Comparison of ENCODE assay signal across 23 cellular contexts in the genomic region with DNA sequence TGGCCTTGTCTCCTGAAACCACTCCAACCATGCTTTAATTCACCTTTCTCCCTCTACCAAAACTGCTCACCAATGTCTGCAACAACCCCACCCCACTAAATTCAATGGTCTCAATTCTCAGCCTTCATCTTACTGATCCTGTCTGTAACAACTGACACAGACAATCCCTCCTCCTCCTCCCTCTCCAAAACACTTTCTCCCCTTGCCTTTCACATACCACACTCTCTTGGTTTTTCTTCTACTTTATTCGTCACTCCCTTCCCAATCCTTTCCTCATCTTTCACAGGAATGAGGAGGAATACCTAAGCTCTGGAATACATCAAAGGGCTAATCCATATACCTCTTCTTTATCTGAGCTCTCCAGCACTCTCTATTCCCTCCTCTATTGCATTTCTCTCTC.
DNase-seq lines count a peak whose midpoint lies in the region; ATAC-seq, FAIRE-seq and TF ChIP-seq lines count a peak whose summit lies in the region.
"Had no signal": no experiment of that assay in that cellular context is flagged by ENCODE, and none has a peak within 500 bp of the region (broad histone marks: within the 10 kb centered on the region; RNA-seq: fewer than 3 reads in every experiment).

No MANE protein-coding gene starts in this region.

- intact Hi-C loops in activated CD8-positive, alpha-beta T cell treated with anti-CD3 and anti-CD28 coated beads for 36 hours (cut with micrococcal nuclease), result no loop called here

- no peak overlapping the region for H3K4me3 Mint-ChIP-seq in activated CD8-positive, alpha-beta T cell treated with anti-CD3 and anti-CD28 coated beads for 36 hours
- H3K4me3 Mint-ChIP-seq in activated CD8-positive, alpha-beta T cell treated with anti-CD3 and anti-CD28 coated beads, Interleukin-2, amount 10 ng/mL, durations not matched to agents 7 days and 5 days, result no peak overlapping the region
- no peak overlapping the region for H3K4me3 Mint-ChIP-seq in effector memory CD8-positive, alpha-beta T cell
- H3K4me3 Mint-ChIP-seq in osteocyte (ENCODE audit: unreplicated experiment), result peak overlapping the region; percentile 7
- H3K4me3 Mint-ChIP-seq: activated CD4-positive, alpha-beta memory T cell treated with anti-CD3 and anti-CD28 coated beads for 36 hours; central memory CD8-positive, alpha-beta T cell; stimulated activated memory B cell treated with anti-CD40 and anti-IgM and Interleukin-4, amounts not matched to agents 10 μg/mL and 1 μg/mL and 100 μg/mL, for 72 hours had no signal

- H3K9me3 ChIP-seq in HEK293 (ENCODE audit: control insufficient read depth, insufficient read depth, low read depth, low read length), result no peaks in the 10 kb centered on the region
- H3K9me3 ChIP-seq: adrenal gland, heart right ventricle, lower lobe of right lung, upper lobe of left lung had no signal

- H3K27ac ChIP-seq in HEK293 (ENCODE audit: extremely low read depth, low read depth, low read length), result no peak overlapping the region
- H3K27ac ChIP-seq: adrenal gland, heart right ventricle, lower lobe of right lung, upper lobe of left lung had no signal

- TF ChIP-seq CTCF in activated CD8-positive, alpha-beta T cell treated with anti-CD3 and anti-CD28 coated beads for 36 hours (IDR thresholded peaks at IDR 0.05), result no peak
- TF ChIP-seq CTCF in HEK293 (tag by site-specific recombination; IDR thresholded peaks at IDR 0.05), result no peak
- TF ChIP-seq CTCF in osteocyte (IDR thresholded peaks at IDR 0.05), result no peak
- no peak for TF ChIP-seq CTCF in D721Med (IDR thresholded peaks at IDR 0.05; ENCODE audit: insufficient read depth, missing control alignments)

- 0 out of 2 replicates have a peak, but pooled peaks cover 3% of the 10 kb centered on the region for H3K4me1 ChIP-seq in HEK293 (ENCODE audit: control insufficient read depth, insufficient read depth, low read length)
- H3K4me1 ChIP-seq: lower lobe of right lung had no signal

- DNase-seq in activated CD8-positive, alpha-beta T cell treated with anti-CD3 and anti-CD28 coated beads for 36 hours, result no peak
- no peak for DNase-seq in activated CD8-positive, alpha-beta T cell treated with anti-CD3 and anti-CD28 coated beads, Interleukin-2, amount 10 ng/mL, durations not matched to agents 7 days and 5 days
- DNase-seq in effector memory CD8-positive, alpha-beta T cell, result no peak
- no peak for DNase-seq in osteocyte (ENCODE audit: extremely low spot score, unreplicated experiment)
- DNase-seq in SHP77 treated with DMSO at 0.1 percent for 48 hours (lab: John Stamatoyannopoulos, UW), result no peak
- no peak for DNase-seq in D721Med (ENCODE audit: insufficient read length, low spot score)
- DNase-seq: activated CD4-positive, alpha-beta memory T cell treated with anti-CD3 and anti-CD28 coated beads for 36 hours; adrenal gland; C1 segment of cervical spinal cord; DMS79; effector CD8-positive, alpha-beta T cell; heart right ventricle; lower lobe of right lung; NCI-H146; upper lobe of left lung had no signal

- peak overlapping the region; percentile 54 for H3K27ac Mint-ChIP-seq in activated CD8-positive, alpha-beta T cell treated with anti-CD3 and anti-CD28 coated beads for 36 hours
- H3K27ac Mint-ChIP-seq in activated CD8-positive, alpha-beta T cell treated with anti-CD3 and anti-CD28 coated beads, Interleukin-2, amount 10 ng/mL, durations not matched to agents 7 days and 5 days, result no peak overlapping the region
- peak overlapping the region; percentile 1 to 9 for H3K27ac Mint-ChIP-seq in effector memory CD8-positive, alpha-beta T cell
- peak overlapping the region; percentile 31 for H3K27ac Mint-ChIP-seq in osteocyte (ENCODE audit: unreplicated experiment)
- H3K27ac Mint-ChIP-seq: activated CD4-positive, alpha-beta memory T cell treated with anti-CD3 and anti-CD28 coated beads for 36 hours; stimulated activated memory B cell treated with anti-CD40 and anti-IgM and Interleukin-4, amounts not matched to agents 10 μg/mL and 1 μg/mL and 100 μg/mL, for 72 hours had no signal

- POLR2A ChIA-PET in activated CD8-positive, alpha-beta T cell treated with anti-CD3 and anti-CD28 coated beads for 36 hours (lab: Charles Lee), result no interaction called here
- POLR2A ChIA-PET in activated CD8-positive, alpha-beta T cell treated with anti-CD3 and anti-CD28 coated beads, Interleukin-2, amount 10 ng/mL, durations not matched to agents 7 days and 5 days (lab: Charles Lee), result no interaction called here
- POLR2A ChIA-PET in HEK293 (lab: Yijun Ruan, JAX), result no interaction called here

- peaks cover 21% of the 10 kb centered on the region for H3K4me1 Mint-ChIP-seq in activated CD8-positive, alpha-beta T cell treated with anti-CD3 and anti-CD28 coated beads for 36 hours (ENCODE audit: low read depth)
- H3K4me1 Mint-ChIP-seq in activated CD8-positive, alpha-beta T cell treated with anti-CD3 and anti-CD28 coated beads, Interleukin-2, amount 10 ng/mL, durations not matched to agents 7 days and 5 days (ENCODE audit: low read depth), result peaks cover 3% of the 10 kb centered on the region
- H3K4me1 Mint-ChIP-seq in effector memory CD8-positive, alpha-beta T cell (ENCODE audit: low read depth in 2 of 2), result peaks cover 6 to 31% of the 10 kb centered on the region in 2 donors
- H3K4me1 Mint-ChIP-seq in osteocyte (ENCODE audit: unreplicated experiment), result peaks cover 22% of the 10 kb centered on the region

- FAIRE-seq in D721Med (lab: Jason Lieb, UNC), result no peak
- FAIRE-seq: A204.1, islet of Langerhans, TTC549 had no signal

- CTCF ChIA-PET in activated CD8-positive, alpha-beta T cell treated with anti-CD3 and anti-CD28 coated beads for 36 hours (lab: Charles Lee), result interaction anchor here (0.6 to 2.4 kb wide), 2 partner anchors 20 to 147 kb away, joined by 3 to 7 read pairs; no protein-coding TSS in a partner anchor
- CTCF ChIA-PET in activated CD8-positive, alpha-beta T cell treated with anti-CD3 and anti-CD28 coated beads, Interleukin-2, amount 10 ng/mL, durations not matched to agents 7 days and 5 days (lab: Charles Lee), result interaction anchor here (0.8 kb wide), 1 partner anchor 18 kb away, joined by 3 read pairs; no protein-coding TSS in a partner anchor
- CTCF ChIA-PET in HEK293 (lab: Yijun Ruan, JAX), result interaction anchor here (2.2 kb wide), 1 partner anchor 20 kb away, joined by 17 read pairs; no protein-coding TSS in a partner anchor

- no peak for ATAC-seq in activated CD8-positive, alpha-beta T cell treated with anti-CD3 and anti-CD28 coated beads for 36 hours
- no peak for ATAC-seq in activated CD8-positive, alpha-beta T cell treated with anti-CD3 and anti-CD28 coated beads, Interleukin-2, amount 10 ng/mL, durations not matched to agents 7 days and 5 days
- ATAC-seq in effector memory CD8-positive, alpha-beta T cell (replicated peaks), result no peak
- ATAC-seq in HG02610 (IDR thresholded peaks at IDR 0.05; ENCODE audit: unreplicated experiment), result no peak
- ATAC-seq: heart right ventricle; lower lobe of right lung; SK-N-SH treated with all-trans-retinoic acid at 6 μM for 48 hours; stimulated activated memory B cell treated with anti-CD40 and anti-IgM and Interleukin-4, amounts not matched to agents 10 μg/mL and 1 μg/mL and 100 μg/mL, for 72 hours had no signal

- peaks cover 29% of the 10 kb centered on the region for H3K36me3 Mint-ChIP-seq in activated CD8-positive, alpha-beta T cell treated with anti-CD3 and anti-CD28 coated beads for 36 hours (ENCODE audit: low read depth)
- H3K36me3 Mint-ChIP-seq in activated CD8-positive, alpha-beta T cell treated with anti-CD3 and anti-CD28 coated beads, Interleukin-2, amount 10 ng/mL, durations not matched to agents 7 days and 5 days (ENCODE audit: low read depth), result peaks cover 52% of the 10 kb centered on the region
- H3K36me3 Mint-ChIP-seq in effector memory CD8-positive, alpha-beta T cell (ENCODE audit: insufficient read depth), result peaks cover 51% of the 10 kb centered on the region
- H3K36me3 Mint-ChIP-seq in osteocyte (ENCODE audit: unreplicated experiment), result peaks cover 43% of the 10 kb centered on the region

- no peak overlapping the region for H3K4me3 ChIP-seq in HEK293 (ENCODE audit: low read depth, low read length)
- H3K4me3 ChIP-seq: adrenal gland, heart right ventricle, lower lobe of right lung, upper lobe of left lung had no signal

- H3K36me3 ChIP-seq in HEK293 (ENCODE audit: control insufficient read depth in 2 of 2, insufficient read depth in 1 of 2, low read length in 2 of 2), result peaks cover 34 to 58% of the 10 kb centered on the region in 2 experiments

- H3K27me3 Mint-ChIP-seq in activated CD8-positive, alpha-beta T cell treated with anti-CD3 and anti-CD28 coated beads for 36 hours, result no peaks in the 10 kb centered on the region
- no peaks in the 10 kb centered on the region for H3K27me3 Mint-ChIP-seq in activated CD8-positive, alpha-beta T cell treated with anti-CD3 and anti-CD28 coated beads, Interleukin-2, amount 10 ng/mL, durations not matched to agents 7 days and 5 days (ENCODE audit: low read depth)
- no peaks in the 10 kb centered on the region for H3K27me3 Mint-ChIP-seq in effector memory CD8-positive, alpha-beta T cell
- H3K27me3 Mint-ChIP-seq in osteocyte (ENCODE audit: unreplicated experiment), result no peaks in the 10 kb centered on the region
- H3K27me3 Mint-ChIP-seq: activated CD4-positive, alpha-beta memory T cell treated with anti-CD3 and anti-CD28 coated beads for 36 hours; central memory CD8-positive, alpha-beta T cell; stimulated activated memory B cell treated with anti-CD40 and anti-IgM and Interleukin-4, amounts not matched to agents 10 μg/mL and 1 μg/mL and 100 μg/mL, for 72 hours had no signal

- H3K9me3 Mint-ChIP-seq in activated CD8-positive, alpha-beta T cell treated with anti-CD3 and anti-CD28 coated beads for 36 hours, result no peaks in the 10 kb centered on the region
- H3K9me3 Mint-ChIP-seq in activated CD8-positive, alpha-beta T cell treated with anti-CD3 and anti-CD28 coated beads, Interleukin-2, amount 10 ng/mL, durations not matched to agents 7 days and 5 days (ENCODE audit: insufficient read depth), result no peaks in the 10 kb centered on the region
- no peaks in the 10 kb centered on the region for H3K9me3 Mint-ChIP-seq in effector memory CD8-positive, alpha-beta T cell
- no peaks in the 10 kb centered on the region for H3K9me3 Mint-ChIP-seq in osteocyte (ENCODE audit: unreplicated experiment)
- H3K9me3 Mint-ChIP-seq: activated CD4-positive, alpha-beta memory T cell treated with anti-CD3 and anti-CD28 coated beads for 36 hours; central memory CD8-positive, alpha-beta T cell; stimulated activated memory B cell treated with anti-CD40 and anti-IgM and Interleukin-4, amounts not matched to agents 10 μg/mL and 1 μg/mL and 100 μg/mL, for 72 hours had no signal

TF ChIP-seq in HEK293, 187 proteins besides CTCF, POLR2A, EP300 and RAD21:
- TF ChIP-seq ZNF510 (tag by site-specific recombination; IDR thresholded peaks at IDR 0.05; ENCODE audit: insufficient replicate concordance) (no peak), ZBTB17 (tag by site-specific recombination; IDR thresholded peaks at IDR 0.05) (0 out of 2 replicates have a peak, but pooled peaks have one; percentile 31), PRDM1 (tag by site-specific recombination; IDR thresholded peaks at IDR 0.05) (peak; percentile 98), ZNF146 (tag by site-specific recombination; IDR thresholded peaks at IDR 0.05) (no peak), ZBTB48 (tag by site-specific recombination; IDR thresholded peaks at IDR 0.05) (no peak), ZNF555 (tag by site-specific recombination; conservative IDR thresholded peaks at IDR 0.05) (no peak), ZNF560 (tag by site-specific recombination; IDR thresholded peaks at IDR 0.05; ENCODE audit: borderline replicate concordance) (no peak)
